In genomic region chr12:65972149-65972548, GRCh38 we compare ENCODE assay signal across 17 cellular contexts.
DNase-seq lines count a peak whose midpoint lies in the region; ATAC-seq, FAIRE-seq and TF ChIP-seq lines count a peak whose summit lies in the region.
"Had no signal": no experiment of that assay in that cellular context is flagged by ENCODE, and none has a peak within 500 bp of the region (broad histone marks: within the 10 kb centered on the region; RNA-seq: fewer than 3 reads in every experiment).

No MANE protein-coding gene starts in this region.

- H3K79me2 ChIP-seq in GM23338 (replicated peaks; ENCODE audit: insufficient read depth) (no peaks in the 10 kb centered on the region), neural progenitor cell (ENCODE audit: low read depth) (no peaks in the 10 kb centered on the region), PC-9 (ENCODE audit: low read depth) (no peaks in the 10 kb centered on the region)

- in situ Hi-C loops in brain microvascular endothelial cell (cut with HindIII; ENCODE audit: low pct_ligation_motif_present, low sequenced_read_pairs) = no loop called here

- H3F3A ChIP-seq in GM23338 (replicated peaks; ENCODE audit: low read depth) (no peaks in the 10 kb centered on the region), neural progenitor cell (ENCODE audit: low read depth) (no peaks in the 10 kb centered on the region), PC-9 (ENCODE audit: insufficient read depth, low read depth) (peaks cover 25% of the 10 kb centered on the region; the same call in 1 of the 2 replicates)

- H3K36me3 ChIP-seq in GM23338 (ENCODE audit: insufficient read depth) = no peaks in the 10 kb centered on the region
- H3K36me3 ChIP-seq in brain microvascular endothelial cell (replicated peaks) = no peaks in the 10 kb centered on the region
- H3K36me3 ChIP-seq in neural progenitor cell = no peaks in the 10 kb centered on the region
- no peaks in the 10 kb centered on the region for H3K36me3 ChIP-seq in PC-9 (ENCODE audit: low read depth)
- H3K36me3 ChIP-seq: BLaER1 had no signal

- no peak overlapping the region for H3K27ac Mint-ChIP-seq in GM23338
- H3K27ac Mint-ChIP-seq in neural progenitor cell = peak overlapping the region; percentile 5
- H3K27ac Mint-ChIP-seq: CD14-positive monocyte; CD4-positive, alpha-beta memory T cell; H9 had no signal

- no peaks in the 10 kb centered on the region for H3K36me3 Mint-ChIP-seq in GM23338 (ENCODE audit: low read depth)
- no peaks in the 10 kb centered on the region for H3K36me3 Mint-ChIP-seq in neural progenitor cell
- H3K36me3 Mint-ChIP-seq: CD14-positive monocyte; CD4-positive, alpha-beta memory T cell had no signal

- H3K4me3 Mint-ChIP-seq in GM23338 (no peak overlapping the region), neural progenitor cell (no peak overlapping the region)
- H3K4me3 Mint-ChIP-seq: CD14-positive monocyte; CD4-positive, alpha-beta memory T cell; H9 had no signal

- no peak overlapping the region for H3K9ac ChIP-seq in neural progenitor cell
- H3K9ac ChIP-seq: BLaER1 had no signal

- DNase-seq in GM23338 (ENCODE audit: low spot score) = no peak
- no peak for DNase-seq in brain microvascular endothelial cell
- DNase-seq in neural progenitor cell (ENCODE audit: low spot score) = no peak
- no peak for DNase-seq in urothelium cell line (ENCODE audit: low spot score)
- no peak for DNase-seq in PC-9
- no peak for DNase-seq in GDM1 (lab: John Stamatoyannopoulos, UW)
- DNase-seq: 8988T; CD4-positive, alpha-beta memory T cell; DMS153; DMS79; H9 had no signal

- FAIRE-seq in urothelium cell line (lab: Jason Lieb, UNC) = peak; percentile 5
- FAIRE-seq: GM12878, H1, HepG2 had no signal

- intact Hi-C loops in PC-9 (cut with micrococcal nuclease; ENCODE audit: unreplicated experiment) = no loop called here

- TF ChIP-seq CTCF in GM23338 (conservative IDR thresholded peaks at IDR 0.05; ENCODE audit: low read depth in 2 of 2) = no peak
- TF ChIP-seq CTCF in brain microvascular endothelial cell (IDR thresholded peaks at IDR 0.05; ENCODE audit: low read depth, low read length, missing control alignments) = peak; percentile 3
- TF ChIP-seq CTCF in neural progenitor cell (IDR thresholded peaks at IDR 0.05) = no peak
- no peak for TF ChIP-seq CTCF in PC-9 (conservative IDR thresholded peaks at IDR 0.05)

- H2AFZ ChIP-seq in GM23338 (peak overlapping the region; percentile 74; the same call in 1 of the 2 replicates), neural progenitor cell (replicated peaks) (no peak overlapping the region), PC-9 (no peak overlapping the region)

- H3K4me1 Mint-ChIP-seq in GM23338 = no peaks in the 10 kb centered on the region
- no peaks in the 10 kb centered on the region for H3K4me1 Mint-ChIP-seq in neural progenitor cell
- H3K4me1 Mint-ChIP-seq: CD14-positive monocyte; CD4-positive, alpha-beta memory T cell; H9 had no signal

- BruUV-seq in PC-9 (replicated peaks; lab: Mats Ljungman, UMichigan) = no TSS peak

- H3K27me3 ChIP-seq in GM23338 (ENCODE audit: insufficient read depth) = no peaks in the 10 kb centered on the region
- no peaks in the 10 kb centered on the region for H3K27me3 ChIP-seq in brain microvascular endothelial cell (replicated peaks)
- no peaks in the 10 kb centered on the region for H3K27me3 ChIP-seq in neural progenitor cell
- H3K27me3 ChIP-seq in PC-9 (ENCODE audit: insufficient read depth, low read depth) = no peaks in the 10 kb centered on the region
- H3K27me3 ChIP-seq: BLaER1 had no signal

- H3K4me2 ChIP-seq in GM23338 (no peak overlapping the region), neural progenitor cell (no peak overlapping the region), PC-9 (no peak overlapping the region)
- H3K4me2 ChIP-seq: BLaER1 had no signal

- H3K9me2 ChIP-seq in GM23338 (ENCODE audit: insufficient read depth) = 0 out of 2 replicates have a peak, but pooled peaks cover 5% of the 10 kb centered on the region
- H3K9me2 ChIP-seq in PC-9 (ENCODE audit: insufficient read depth) = no peaks in the 10 kb centered on the region

- POLR2A ChIA-PET in PC-9 (lab: Charles Lee; ENCODE audit: unreplicated experiment) = no interaction called here

- H3K27me3 Mint-ChIP-seq in GM23338 (ENCODE audit: insufficient read depth, low read depth, poor library complexity) (no peaks in the 10 kb centered on the region), neural progenitor cell (ENCODE audit: insufficient read depth, low read depth) (peaks cover 2% of the 10 kb centered on the region)

- ATAC-seq in GM23338 = no peak; the same call in 2 of the 3 replicates
- ATAC-seq in HG03039 (IDR thresholded peaks at IDR 0.05; ENCODE audit: unreplicated experiment) = no peak
- ATAC-seq: GM12878, HepG2 had no signal

- CTCF ChIA-PET in PC-9 (lab: Charles Lee) = no interaction called here

- H4K20me1 ChIP-seq in GM23338 (replicated peaks; ENCODE audit: insufficient read depth) = no peaks in the 10 kb centered on the region
- H4K20me1 ChIP-seq in neural progenitor cell (ENCODE audit: low read depth) = no peaks in the 10 kb centered on the region
- no peaks in the 10 kb centered on the region for H4K20me1 ChIP-seq in PC-9 (ENCODE audit: insufficient read depth)
- H4K20me1 ChIP-seq: BLaER1 had no signal

- H3K27ac ChIP-seq in GM23338 (ENCODE audit: low read depth) (no peak overlapping the region), brain microvascular endothelial cell (no peak overlapping the region), neural progenitor cell (no peak overlapping the region), PC-9 (no peak overlapping the region)
- H3K27ac ChIP-seq: BLaER1 had no signal

- H3K9me3 ChIP-seq in neural progenitor cell (ENCODE audit: low read depth) (no peaks in the 10 kb centered on the region), PC-9 (ENCODE audit: insufficient read depth, low read depth) (no peaks in the 10 kb centered on the region)
- H3K9me3 ChIP-seq: BLaER1 had no signal

- peaks cover 14% of the 10 kb centered on the region; the same call in 2 of the 3 replicates for H3K9me3 Mint-ChIP-seq in GM23338
- H3K9me3 Mint-ChIP-seq in neural progenitor cell = peaks cover 12% of the 10 kb centered on the region

- H3K4me3 ChIP-seq in GM23338 = no peak overlapping the region
- H3K4me3 ChIP-seq in brain microvascular endothelial cell (ENCODE audit: low read depth, low read length) = no peak overlapping the region
- H3K4me3 ChIP-seq in neural progenitor cell = no peak overlapping the region
- no peak overlapping the region for H3K4me3 ChIP-seq in PC-9
- H3K4me3 ChIP-seq: BLaER1, GM12878 had no signal

- no peaks in the 10 kb centered on the region for H3K4me1 ChIP-seq in GM23338 (ENCODE audit: insufficient read depth)
- no peaks in the 10 kb centered on the region for H3K4me1 ChIP-seq in neural progenitor cell
- no peaks in the 10 kb centered on the region for H3K4me1 ChIP-seq in PC-9 (replicated peaks; ENCODE audit: insufficient read depth)
- H3K4me1 ChIP-seq: BLaER1 had no signal

TF ChIP-seq in GM23338, 12 proteins besides CTCF, POLR2A, EP300 and RAD21 (continues in another document):
- TF ChIP-seq, protein P1, sequence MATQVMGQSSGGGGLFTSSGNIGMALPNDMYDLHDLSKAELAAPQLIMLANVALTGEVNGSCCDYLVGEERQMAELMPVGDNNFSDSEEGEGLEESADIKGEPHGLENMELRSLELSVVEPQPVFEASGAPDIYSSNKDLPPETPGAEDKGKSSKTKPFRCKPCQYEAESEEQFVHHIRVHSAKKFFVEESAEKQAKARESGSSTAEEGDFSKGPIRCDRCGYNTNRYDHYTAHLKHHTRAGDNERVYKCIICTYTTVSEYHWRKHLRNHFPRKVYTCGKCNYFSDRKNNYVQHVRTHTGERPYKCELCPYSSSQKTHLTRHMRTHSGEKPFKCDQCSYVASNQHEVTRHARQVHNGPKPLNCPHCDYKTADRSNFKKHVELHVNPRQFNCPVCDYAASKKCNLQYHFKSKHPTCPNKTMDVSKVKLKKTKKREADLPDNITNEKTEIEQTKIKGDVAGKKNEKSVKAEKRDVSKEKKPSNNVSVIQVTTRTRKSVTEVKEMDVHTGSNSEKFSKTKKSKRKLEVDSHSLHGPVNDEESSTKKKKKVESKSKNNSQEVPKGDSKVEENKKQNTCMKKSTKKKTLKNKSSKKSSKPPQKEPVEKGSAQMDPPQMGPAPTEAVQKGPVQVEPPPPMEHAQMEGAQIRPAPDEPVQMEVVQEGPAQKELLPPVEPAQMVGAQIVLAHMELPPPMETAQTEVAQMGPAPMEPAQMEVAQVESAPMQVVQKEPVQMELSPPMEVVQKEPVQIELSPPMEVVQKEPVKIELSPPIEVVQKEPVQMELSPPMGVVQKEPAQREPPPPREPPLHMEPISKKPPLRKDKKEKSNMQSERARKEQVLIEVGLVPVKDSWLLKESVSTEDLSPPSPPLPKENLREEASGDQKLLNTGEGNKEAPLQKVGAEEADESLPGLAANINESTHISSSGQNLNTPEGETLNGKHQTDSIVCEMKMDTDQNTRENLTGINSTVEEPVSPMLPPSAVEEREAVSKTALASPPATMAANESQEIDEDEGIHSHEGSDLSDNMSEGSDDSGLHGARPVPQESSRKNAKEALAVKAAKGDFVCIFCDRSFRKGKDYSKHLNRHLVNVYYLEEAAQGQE (IDR thresholded peaks at IDR 0.05; ENCODE audit: unreplicated experiment) = no peak
- no peak for TF ChIP-seq EZH2phosphoT487 (IDR thresholded peaks at IDR 0.05; ENCODE audit: unreplicated experiment)
